Comparison of ENCODE assay signal across 20 cellular contexts in the genomic region with DNA sequence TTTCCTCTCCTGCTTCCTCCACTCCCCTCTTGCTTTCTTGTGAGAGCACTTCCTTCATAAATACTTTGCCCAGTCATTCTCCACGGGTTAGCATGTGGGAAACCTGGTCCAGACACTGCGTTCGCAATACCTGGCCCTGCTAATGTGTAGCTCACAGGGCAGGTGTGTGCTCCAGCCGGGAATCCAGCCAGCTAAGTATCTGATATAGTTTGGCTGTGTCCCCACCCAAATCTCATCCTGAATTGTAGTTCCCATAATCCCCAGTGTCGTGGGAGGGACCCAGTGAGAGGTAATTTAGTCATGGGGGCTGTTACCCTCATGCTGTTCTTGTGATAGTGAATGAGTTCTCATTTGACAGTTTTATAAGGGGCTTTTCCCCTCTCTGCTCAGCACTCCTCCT. TPM values are rescaled to one million over a fixed set of nuclear protein-coding genes. Genes with fewer than 3 reads are reported as not detected.
DNase-seq lines count a peak whose midpoint lies in the region; ATAC-seq and TF ChIP-seq lines count a peak whose summit lies in the region.
"Had no signal": no experiment of that assay in that cellular context is flagged by ENCODE, and none has a peak within 500 bp of the region (broad histone marks: within the 10 kb centered on the region; RNA-seq: fewer than 3 reads in every experiment).

No MANE protein-coding gene starts in this region.

- no peaks in the 10 kb centered on the region for H3K9me3 ChIP-seq in WERI-Rb-1 (ENCODE audit: severe bottlenecking)
- H3K9me3 ChIP-seq: A549, body of pancreas, suprapubic skin had no signal

- peak overlapping the region; percentile 78 for H3K4me3 Mint-ChIP-seq in activated T-cell treated with anti-CD3 and anti-CD28 coated beads, Interleukin-2, amount 50 U/mL, for 4 hours
- H3K4me3 Mint-ChIP-seq in T-cell, result peak overlapping the region; percentile 69 to 81 (median 79)
- H3K4me3 Mint-ChIP-seq in mesothelial cell of epicardium, result peak overlapping the region; percentile 77
- H3K4me3 Mint-ChIP-seq in stimulated activated effector memory CD8-positive, alpha-beta T cell treated with anti-CD3 and anti-CD28 coated beads, Interleukin-12 subunit alpha, Interleukin-12 subunit beta, amount 100 ng/mL, for 72 hours, result peak overlapping the region; percentile 72

- H3K27ac Mint-ChIP-seq in T-cell, result no peak overlapping the region
- H3K27ac Mint-ChIP-seq in mesothelial cell of epicardium, result peak overlapping the region; percentile 86
- no peak overlapping the region for H3K27ac Mint-ChIP-seq in stimulated activated effector memory CD8-positive, alpha-beta T cell treated with anti-CD3 and anti-CD28 coated beads, Interleukin-12 subunit alpha, Interleukin-12 subunit beta, amount 100 ng/mL, for 72 hours
- H3K27ac Mint-ChIP-seq: activated CD4-positive, alpha-beta memory T cell treated with anti-CD3 and anti-CD28 coated beads, Interleukin-2, amount 10 ng/mL, durations not matched to agents 7 days and 5 days; activated naive CD8-positive, alpha-beta T cell treated with anti-CD3 and anti-CD28 coated beads, Interleukin-2, amount 50 U/mL, for 24 hours; activated T-helper 1 cell treated with anti-CD3 and anti-CD28 coated beads, Interleukin-12 subunit alpha, Interleukin-12 subunit beta, Interleukin-2, Interleukin-4 antibody, amounts not matched to agents 30 ng/mL and 10 ng/mL and 1 ng/mL, durations not matched to agents 14 hours and 24 hours and 36 hours; T-helper 1 cell treated with Interleukin-12 subunit alpha and Interleukin-12 subunit beta and Interleukin-4 antibody, amounts not matched to agents 30 μg/mL and 1 μg/mL, for 36 hours had no signal

- no peaks in the 10 kb centered on the region; the same call in 1 of the 2 replicates for H3K36me3 ChIP-seq in WERI-Rb-1

- peaks cover 7% of the 10 kb centered on the region for H3K9me3 Mint-ChIP-seq in activated T-cell treated with anti-CD3 and anti-CD28 coated beads, Interleukin-2, amount 50 U/mL, for 4 hours
- no peaks in the 10 kb centered on the region for H3K9me3 Mint-ChIP-seq in T-cell
- H3K9me3 Mint-ChIP-seq in mesothelial cell of epicardium, result peaks cover 12% of the 10 kb centered on the region
- no peaks in the 10 kb centered on the region for H3K9me3 Mint-ChIP-seq in stimulated activated effector memory CD8-positive, alpha-beta T cell treated with anti-CD3 and anti-CD28 coated beads, Interleukin-12 subunit alpha, Interleukin-12 subunit beta, amount 100 ng/mL, for 72 hours
- H3K9me3 Mint-ChIP-seq: activated T-helper 1 cell treated with anti-CD3 and anti-CD28 coated beads, Interleukin-12 subunit alpha, Interleukin-12 subunit beta, Interleukin-2, Interleukin-4 antibody, amounts not matched to agents 30 ng/mL and 10 ng/mL and 1 ng/mL, durations not matched to agents 14 hours and 24 hours and 36 hours; T-helper 1 cell treated with Interleukin-12 subunit alpha and Interleukin-12 subunit beta and Interleukin-4 antibody, amounts not matched to agents 30 μg/mL and 1 μg/mL, for 36 hours had no signal

- H3K4me1 Mint-ChIP-seq in activated T-cell treated with anti-CD3 and anti-CD28 coated beads, Interleukin-2, amount 50 U/mL, for 4 hours (ENCODE audit: low read depth), result peaks cover 10% of the 10 kb centered on the region
- H3K4me1 Mint-ChIP-seq in T-cell, result peaks cover 13 to 19% (median 14%) of the 10 kb centered on the region in 3 donors
- peaks cover 18% of the 10 kb centered on the region for H3K4me1 Mint-ChIP-seq in mesothelial cell of epicardium
- H3K4me1 Mint-ChIP-seq in stimulated activated effector memory CD8-positive, alpha-beta T cell treated with anti-CD3 and anti-CD28 coated beads, Interleukin-12 subunit alpha, Interleukin-12 subunit beta, amount 100 ng/mL, for 72 hours, result peaks cover 15% of the 10 kb centered on the region

- POLR2A ChIA-PET in T-cell (lab: Charles Lee), result no interaction called here

- H3K27ac ChIP-seq in WERI-Rb-1, result no peak overlapping the region

- peaks cover 18% of the 10 kb centered on the region for H3K36me3 Mint-ChIP-seq in activated T-cell treated with anti-CD3 and anti-CD28 coated beads, Interleukin-2, amount 50 U/mL, for 4 hours (ENCODE audit: insufficient read depth)
- H3K36me3 Mint-ChIP-seq in T-cell, result peaks cover 30% of the 10 kb centered on the region
- H3K36me3 Mint-ChIP-seq in mesothelial cell of epicardium, result peaks cover 24% of the 10 kb centered on the region
- no peaks in the 10 kb centered on the region for H3K36me3 Mint-ChIP-seq in stimulated activated effector memory CD8-positive, alpha-beta T cell treated with anti-CD3 and anti-CD28 coated beads, Interleukin-12 subunit alpha, Interleukin-12 subunit beta, amount 100 ng/mL, for 72 hours

- H3K4me3 ChIP-seq in WERI-Rb-1 (ENCODE audit: low read depth, low read length), result no peak overlapping the region
- H3K4me3 ChIP-seq: body of pancreas had no signal

- no peak for ATAC-seq in activated T-cell treated with anti-CD3 and anti-CD28 coated beads, Interleukin-2, amount 50 U/mL, for 4 hours
- no peak for ATAC-seq in T-cell (replicated peaks in 1 of 4)
- ATAC-seq in stimulated activated effector memory CD8-positive, alpha-beta T cell treated with anti-CD3 and anti-CD28 coated beads, Interleukin-12 subunit alpha, Interleukin-12 subunit beta, amount 100 ng/mL, for 72 hours, result no peak
- ATAC-seq: activated naive CD8-positive, alpha-beta T cell treated with anti-CD3 and anti-CD28 coated beads, Interleukin-2, amount 50 U/mL, for 24 hours had no signal

- no peaks in the 10 kb centered on the region for H3K27me3 Mint-ChIP-seq in activated T-cell treated with anti-CD3 and anti-CD28 coated beads, Interleukin-2, amount 50 U/mL, for 4 hours (ENCODE audit: low read depth)
- no peaks in the 10 kb centered on the region for H3K27me3 Mint-ChIP-seq in T-cell
- H3K27me3 Mint-ChIP-seq in mesothelial cell of epicardium (ENCODE audit: low read depth), result no peaks in the 10 kb centered on the region

- H3K27me3 ChIP-seq in WERI-Rb-1 (ENCODE audit: insufficient read depth, low read depth, severe bottlenecking), result no peaks in the 10 kb centered on the region
- H3K27me3 ChIP-seq: body of pancreas, suprapubic skin had no signal

- CTCF ChIA-PET in T-cell (lab: Charles Lee), result interaction anchor here in 1 of 2 donors (0.8 to 1.0 kb wide), 2 partner anchors 32 to 50 kb away, joined by 6 to 7 read pairs; a partner anchor contains a TSS

- TF ChIP-seq CTCF in mesothelial cell of epicardium (IDR thresholded peaks at IDR 0.05; ENCODE audit: unreplicated experiment) (no peak), WERI-Rb-1 (IDR thresholded peaks at IDR 0.05; ENCODE audit: low read depth, low read length) (no peak)

- no peak for DNase-seq in activated T-cell treated with anti-CD3 and anti-CD28 coated beads, Interleukin-2, amount 50 U/mL, for 4 hours
- DNase-seq in activated T-cell treated with anti-CD3 and anti-CD28 coated beads, Interleukin-2, amount 50 U/mL, for 48 hours, result no peak
- DNase-seq in T-cell (no peak), mesothelial cell of epicardium (ENCODE audit: low spot score in 2 of 2, unreplicated experiment in 2 of 2) (no peak), SW 1271 (lab: John Stamatoyannopoulos, UW) (no peak), WERI-Rb-1 (no peak), NCI-H1436 (lab: John Stamatoyannopoulos, UW) (no peak)
- DNase-seq in stimulated activated effector memory CD8-positive, alpha-beta T cell treated with anti-CD3 and anti-CD28 coated beads, Interleukin-12 subunit alpha, Interleukin-12 subunit beta, amount 100 ng/mL, for 72 hours (ENCODE audit: low spot score in 2 of 2), result no peak
- DNase-seq: activated CD4-positive, alpha-beta memory T cell treated with anti-CD3 and anti-CD28 coated beads, Interleukin-2, amount 10 ng/mL, durations not matched to agents 7 days and 5 days; activated naive CD8-positive, alpha-beta T cell treated with anti-CD3 and anti-CD28 coated beads, Interleukin-2, amount 50 U/mL, for 24 hours; glutamatergic neuron; MM.1S; NCI-H1436 treated with DMSO at 0.1 percent for 48 hours; NCI-H526; SHP77 had no signal

RNA-seq across cellular contexts. Expression of a gene that starts 32.2 kb away (rescaled TPM):
- 10 to 100 TPM; 27.6 to 30.1 (median 29.7) TPM for total RNA-seq in activated T-cell treated with anti-CD3 and anti-CD28 coated beads, Interleukin-2, amount 50 U/mL, for 4 hours
- total RNA-seq in T-cell, result 10 to 100 TPM; 19.7 to 24.2 (median 22.3) TPM
- 41.7 to 44.5 TPM (median 42.6 TPM) in 3 replicates for total RNA-seq in mesothelial cell of epicardium
